ENCODE assay signal across 8 cellular contexts in genomic region chr6:106089981-106090380, GRCh38. TPM values are rescaled to one million over a fixed set of nuclear protein-coding genes. Genes with fewer than 3 reads are reported as not detected.
DNase-seq lines count a peak whose midpoint lies in the region; FAIRE-seq and TF ChIP-seq lines count a peak whose summit lies in the region.

No MANE protein-coding gene starts in this region.

- CTCF ChIA-PET in activated CD4-positive, alpha-beta T cell treated with anti-CD3 and anti-CD28 coated beads, Interleukin-2, amount 10 ng/mL, durations not matched to agents 7 days and 5 days (lab: Charles Lee) = interaction anchor here (1.1 to 2.7 kb wide), 4 partner anchors 74 to 635 kb away, joined by 3 to 14 read pairs (median 4); no protein-coding TSS in a partner anchor
- CTCF ChIA-PET in H1 (lab: Charles Lee; ENCODE audit: partially characterized antibody) = interaction anchor here (0.8 to 2.5 kb wide), 9 partner anchors 15 to 134 kb away, joined by 3 to 17 read pairs (median 4); no protein-coding TSS in a partner anchor

- no peak for TF ChIP-seq POLR2A in H1 (IDR thresholded peaks at IDR 0.05; ENCODE audit: control extremely low read depth in 1 of 2, low read depth in 2 of 2, low read length in 2 of 2)

- H3K14ac ChIP-seq in H1 (ENCODE audit: insufficient read length) = no peak overlapping the region

- no peak overlapping the region for H3K56ac ChIP-seq in H1 (replicated peaks; ENCODE audit: insufficient read length, low read depth, low read length)

- peak overlapping the region; percentile 80 for H3K4me3 Mint-ChIP-seq in activated CD4-positive, alpha-beta T cell treated with anti-CD3 and anti-CD28 coated beads, Interleukin-2, amount 10 ng/mL, durations not matched to agents 7 days and 5 days

- no peak overlapping the region for H3K4me2 ChIP-seq in H1 (ENCODE audit: insufficient read depth in 1 of 2, low read depth in 2 of 2, low read length in 2 of 2)

- H3K27ac ChIP-seq in H1 (ENCODE audit: low read depth, low read length) (no peak overlapping the region), subcutaneous abdominal adipose tissue (ENCODE audit: low read depth, low read length) (no peak overlapping the region)

- H4K91ac ChIP-seq in H1 (replicated peaks; ENCODE audit: insufficient read length, low read length) = no peak overlapping the region

- H2BK12ac ChIP-seq in H1 (ENCODE audit: low read depth, low read length) = no peak overlapping the region

- no peak overlapping the region for H2BK120ac ChIP-seq in H1 (replicated peaks; ENCODE audit: low read depth, low read length)

- H3K9ac ChIP-seq in H1 (replicated peaks in 1 of 4; ENCODE audit: extremely low read depth in 1 of 4, low read depth in 3 of 4, low read length in 3 of 4) (no peak overlapping the region), subcutaneous abdominal adipose tissue (ENCODE audit: low read length in 5 of 5) (peak overlapping the region in 1 of 5 donors; percentile 12)

- H3K4me1 Mint-ChIP-seq in activated CD4-positive, alpha-beta T cell treated with anti-CD3 and anti-CD28 coated beads, Interleukin-2, amount 10 ng/mL, durations not matched to agents 7 days and 5 days = peaks cover 79% of the 10 kb centered on the region

- no peaks in the 10 kb centered on the region for H4K20me1 ChIP-seq in H1 (replicated peaks in 1 of 2; ENCODE audit: control insufficient read depth in 1 of 2, insufficient read depth in 2 of 2, low read length in 2 of 2)

- no peaks in the 10 kb centered on the region for H3K9me3 Mint-ChIP-seq in activated CD4-positive, alpha-beta T cell treated with anti-CD3 and anti-CD28 coated beads, Interleukin-2, amount 10 ng/mL, durations not matched to agents 7 days and 5 days

- no peak overlapping the region for H3K4ac ChIP-seq in H1 (replicated peaks; ENCODE audit: insufficient read length, low read depth, low read length)

- H3K36me3 ChIP-seq in H1 (ENCODE audit: control insufficient read depth in 2 of 4, insufficient read depth in 4 of 4, low read length in 3 of 4) (no peaks in the 10 kb centered on the region), subcutaneous abdominal adipose tissue (ENCODE audit: control insufficient read depth in 5 of 5, insufficient read depth in 5 of 5, low read length in 5 of 5) (peaks cover 0 to 4% (median 0%) of the 10 kb centered on the region in 5 donors)

- no peaks in the 10 kb centered on the region for H3K79me2 ChIP-seq in H1 (ENCODE audit: control insufficient read depth in 1 of 2, insufficient read depth in 2 of 2, low read length in 2 of 2)

- H3K4me1 ChIP-seq in H1 (replicated peaks in 1 of 4; ENCODE audit: control insufficient read depth in 3 of 4, insufficient read depth in 4 of 4, low read length in 3 of 4) (peaks cover 5 to 15% (median 8%) of the 10 kb centered on the region in 4 experiments; a peak in 6 of 7 replicates), subcutaneous abdominal adipose tissue (ENCODE audit: control insufficient read depth in 5 of 5, insufficient read depth in 5 of 5, low read length in 5 of 5) (peaks cover 2 to 56% (median 25%) of the 10 kb centered on the region in 5 donors)

- H3K27ac Mint-ChIP-seq in activated CD4-positive, alpha-beta T cell treated with anti-CD3 and anti-CD28 coated beads, Interleukin-2, amount 10 ng/mL, durations not matched to agents 7 days and 5 days = no peak overlapping the region

- no peak overlapping the region for H4K5ac ChIP-seq in H1 (ENCODE audit: insufficient read length, low read depth, low read length)

- no peak overlapping the region for H2AK5ac ChIP-seq in H1 (ENCODE audit: low read depth, low read length)

- H3K18ac ChIP-seq in H1 (ENCODE audit: extremely low read depth, low read length) = no peak overlapping the region

- H2BK5ac ChIP-seq in H1 (ENCODE audit: low read depth, low read length) = no peak overlapping the region

- no peak for FAIRE-seq in H1 (lab: Jason Lieb, UNC)

- DNase-seq in activated CD4-positive, alpha-beta T cell treated with anti-CD3 and anti-CD28 coated beads, Interleukin-2, amount 10 ng/mL, durations not matched to agents 7 days and 5 days = no peak
- no peak for DNase-seq in activated CD4-positive, alpha-beta T cell treated with anti-CD3 and anti-CD28 coated beads, Interleukin-2, amount 50 U/mL, for 48 hours
- DNase-seq in OCI-M1 (lab: John Stamatoyannopoulos, UW) (peak; percentile 83), H1 (ENCODE audit: low read depth in 1 of 2, low spot score in 2 of 2) (no peak), SKM-1 treated with dmso at 0.1 percent for 144 hours (lab: John Stamatoyannopoulos, UW; ENCODE audit: unreplicated experiment) (no peak), COR-L47 (lab: John Stamatoyannopoulos, UW) (no peak), UCSD-AML1 (lab: John Stamatoyannopoulos, UW; ENCODE audit: unreplicated experiment) (no peak)

- no peak overlapping the region for H2BK20ac ChIP-seq in H1 (ENCODE audit: low read length)

- H3K9me3 ChIP-seq in H1 (ENCODE audit: insufficient read depth in 2 of 2, low read depth in 1 of 2, low read length in 1 of 2) (no peaks in the 10 kb centered on the region), subcutaneous abdominal adipose tissue (ENCODE audit: control insufficient read depth in 5 of 5, low read length in 5 of 5) (no peaks in the 10 kb centered on the region)

- H3K27me3 ChIP-seq in H1 (replicated peaks in 1 of 4; ENCODE audit: control insufficient read depth in 3 of 4, extremely low read depth in 1 of 4, insufficient read depth in 3 of 4, low read length in 3 of 4) = peaks cover 0 to 20% (median 4%) of the 10 kb centered on the region in 4 experiments; a peak in 4 of 7 replicates
- peaks cover 0 to 12% (median 6%) of the 10 kb centered on the region in 5 donors for H3K27me3 ChIP-seq in subcutaneous abdominal adipose tissue (ENCODE audit: control insufficient read depth in 5 of 5, insufficient read depth in 4 of 5, low read length in 5 of 5)

- no peak overlapping the region for H2AFZ ChIP-seq in H1 (ENCODE audit: low read length)

- H4K8ac ChIP-seq in H1 (ENCODE audit: extremely low read depth, insufficient read depth, low read length) = no peak overlapping the region

- H3K36me3 Mint-ChIP-seq in activated CD4-positive, alpha-beta T cell treated with anti-CD3 and anti-CD28 coated beads, Interleukin-2, amount 10 ng/mL, durations not matched to agents 7 days and 5 days (ENCODE audit: low read depth) = peaks cover 66% of the 10 kb centered on the region

- 80% methylated on average over 4 of the region's 4 CpGs; no CpG with 5 or more reads in 1 of the 2 experiments for WGBS in H1 (ENCODE audit: extremely low coverage in 1 of 2, insufficient coverage in 1 of 2, insufficient read length in 1 of 2, insufficient replicate concordance in 2 of 2, low coverage in 1 of 2, low lambda C conversion rate in 2 of 2, missing lambda C conversion rate in 1 of 2), 2 experiments

- TF ChIP-seq EP300 in H1 (IDR thresholded peaks at IDR 0.05; ENCODE audit: borderline replicate concordance in 1 of 2, low read depth in 2 of 2, low read length in 2 of 2) = no peak

- no peak overlapping the region for H2BK15ac ChIP-seq in H1 (ENCODE audit: low read length)

- peaks cover 8% of the 10 kb centered on the region; the same call in 1 of the 2 replicates for H3K23me2 ChIP-seq in H1 (ENCODE audit: low read depth, low read length)

- H3K4me3 ChIP-seq in H1 (ENCODE audit: extremely low read depth in 1 of 4, insufficient read depth in 2 of 4, low read depth in 3 of 4, low read length in 4 of 4) (no peak overlapping the region), subcutaneous abdominal adipose tissue (ENCODE audit: low read depth in 1 of 5, low read length in 5 of 5) (peak overlapping the region in 4 of 5 donors; percentile 4 to 64 (median 41))

- peak; percentile 50 to 56; a peak in 3 of 4 replicates for TF ChIP-seq RAD21 in H1 (IDR thresholded peaks at IDR 0.05 in 1 of 2, conservative IDR thresholded peaks at IDR 0.05 in 1 of 2; ENCODE audit: low read depth in 2 of 2, low read length in 2 of 2)

- H3K79me1 ChIP-seq in H1 (ENCODE audit: low read depth, low read length) = no peaks in the 10 kb centered on the region

- no peak overlapping the region for H3K23ac ChIP-seq in H1 (ENCODE audit: insufficient read length)

- TF ChIP-seq CTCF in H1 (IDR thresholded peaks at IDR 0.05; ENCODE audit: control extremely low read depth in 1 of 3, insufficient read depth in 1 of 3, low read depth in 1 of 3, low read length in 3 of 3) = peak in 1 of 3 experiments; percentile 18; a peak in 2 of 4 replicates

- POLR2A ChIA-PET in activated CD4-positive, alpha-beta T cell treated with anti-CD3 and anti-CD28 coated beads, Interleukin-2, amount 10 ng/mL, durations not matched to agents 7 days and 5 days (lab: Charles Lee) = no interaction called here
- POLR2A ChIA-PET in H1 (lab: Charles Lee; ENCODE audit: partially characterized antibody) = interaction anchor here (1.0 kb wide), 1 partner anchor 26 kb away, joined by 3 read pairs; no protein-coding TSS in a partner anchor

- peaks cover 30% of the 10 kb centered on the region for H3K27me3 Mint-ChIP-seq in activated CD4-positive, alpha-beta T cell treated with anti-CD3 and anti-CD28 coated beads, Interleukin-2, amount 10 ng/mL, durations not matched to agents 7 days and 5 days

TF ChIP-seq in H1, 55 proteins besides CTCF, POLR2A, EP300 and RAD21 (continues in another document):
- no peak for TF ChIP-seq BACH1 (IDR thresholded peaks at IDR 0.05; ENCODE audit: low read length)
- no peak for TF ChIP-seq HDAC2 (IDR thresholded peaks at IDR 0.05; ENCODE audit: borderline replicate concordance in 1 of 2, low read depth in 2 of 2, low read length in 2 of 2)
- TF ChIP-seq NANOG (IDR thresholded peaks at IDR 0.05; ENCODE audit: insufficient read depth, low read depth, low read length, poor library complexity, severe bottlenecking) = no peak
- no peak for TF ChIP-seq EZH2 (IDR thresholded peaks at IDR 0.05; ENCODE audit: low read depth, low read length, severe bottlenecking)
- no peak for TF ChIP-seq GABPA (IDR thresholded peaks at IDR 0.05; ENCODE audit: borderline replicate concordance, insufficient read depth, low read length)

RNA-seq across cellular contexts. Expression of gene PRDM1, which starts 3.8 kb away (rescaled TPM):
- 10 to 100 TPM; 27.1 to 30.8 TPM for total RNA-seq in activated CD4-positive, alpha-beta T cell treated with anti-CD3 and anti-CD28 coated beads, Interleukin-2, amount 10 ng/mL, durations not matched to agents 7 days and 5 days
- 0.74 and 1.1 TPM in 2 replicates for total RNA-seq in H1 (2021; fragmentation: NEBNext Ultra II Directional; extraction: Animal tissue kit (Norgen Biotek cat#: 25700))
- 0.17 and 0.21 TPM in 2 replicates for polyA plus RNA-seq in H1 (2011; rRNA removed)
- polyA plus RNA-seq in H1 (2011; cell fraction: cytosol; rRNA removed) = 0.10 TPM
- polyA plus RNA-seq in H1 (2011; cell fraction: nucleus; rRNA removed) = 0.31 TPM
- polyA plus RNA-seq in H1 (2012, experiment 1 of 2) = 0.29 to 0.72 TPM (median 0.37 TPM) in 4 replicates
- polyA plus RNA-seq in H1 (2012, experiment 2 of 2) = 0.35 TPM
- 0.45 TPM for polyA plus RNA-seq in H1 (2013, experiment 1 of 2)
- 0.39 TPM for polyA plus RNA-seq in H1 (2013, experiment 2 of 2)
- 0.35 and 2.6 TPM in 2 replicates for polyA minus RNA-seq in H1 (2011; rRNA and poly(A)+ RNA removed)
- polyA minus RNA-seq in H1 (2011; cell fraction: cytosol; rRNA and poly(A)+ RNA removed) = not detected
- polyA minus RNA-seq in H1 (2011; cell fraction: nucleus; rRNA and poly(A)+ RNA removed) = 0.40 TPM

Comparison
In these comparisons a context has a peak if more than half of its experiments do, and no peak if none do; other contexts are left out.
1. H3K4me3 ChIP-seq: peak in subcutaneous abdominal adipose tissue (4 of 5); none in H1 (0 of 4).
2. RNA of gene PRDM1, which starts 3.8 kb away (total RNA-seq): 27.1 to 30.8 TPM in activated CD4-positive, alpha-beta T cell treated with anti-CD3 and anti-CD28 coated beads, Interleukin-2, amount 10 ng/mL, durations not matched to agents 7 days and 5 days; 0.74 to 1.1 TPM in H1; every median in the first group is over 10 times any median in the second.